In genomic region chr16:85605912-85606841, GRCh38 we compare ENCODE assay signal across 1 cellular context.
TF ChIP-seq lines count a peak whose summit lies in the region.

No MANE protein-coding gene starts in this region.

TF ChIP-seq in H1, 55 proteins besides CTCF, POLR2A, EP300 and RAD21 (continued from another document):
- TF ChIP-seq ATF2 (IDR thresholded peaks at IDR 0.05; ENCODE audit: low read length) (no peak), FOSL1 (IDR thresholded peaks at IDR 0.05; ENCODE audit: insufficient read depth, low read depth, low read length) (no peak), SP1 (IDR thresholded peaks at IDR 0.05; ENCODE audit: low read depth, low read length) (no peak), BCL11A (IDR thresholded peaks at IDR 0.05; ENCODE audit: low read depth in 2 of 2, low read length in 2 of 2) (no peak), TAF7 (optimal IDR thresholded peaks at IDR 0.05; ENCODE audit: borderline replicate concordance, low read depth, low read length) (no peak), HDAC6 (IDR thresholded peaks at IDR 0.05; ENCODE audit: low read depth, low read length) (no peak), TBP (IDR thresholded peaks at IDR 0.05; ENCODE audit: low read depth, low read length) (no peak), KDM4A (IDR thresholded peaks at IDR 0.05; ENCODE audit: low read depth, low read length, severe bottlenecking) (no peak), EZH2 (IDR thresholded peaks at IDR 0.05; ENCODE audit: low read depth, low read length, severe bottlenecking) (no peak), RFX5 (IDR thresholded peaks at IDR 0.05; ENCODE audit: borderline replicate concordance, low read depth, low read length) (no peak), ZNF274 (IDR thresholded peaks at IDR 0.05; ENCODE audit: borderline replicate concordance, extremely low read depth, low read length) (no peak), RXRA (IDR thresholded peaks at IDR 0.05; ENCODE audit: insufficient read depth, low read depth, low read length) (no peak), SIN3A (conservative IDR thresholded peaks at IDR 0.05 in 1 of 2, IDR thresholded peaks at IDR 0.05 in 1 of 2; ENCODE audit: low read depth in 1 of 2, low read length in 2 of 2) (no peak), POLR2AphosphoS5 (IDR thresholded peaks at IDR 0.05; ENCODE audit: low read depth, low read length) (no peak), SRF (IDR thresholded peaks at IDR 0.05; ENCODE audit: low read depth, low read length) (no peak), GTF2F1 (IDR thresholded peaks at IDR 0.05; ENCODE audit: borderline replicate concordance, low read depth, low read length) (no peak), MAX (IDR thresholded peaks at IDR 0.05) (no peak), BRCA1 (IDR thresholded peaks at IDR 0.05; ENCODE audit: low read depth, low read length) (no peak)
